Comparison of ENCODE assay signal across 9 cellular contexts in genomic region chr1:180188103-180188506, GRCh38. TPM values are rescaled to one million over a fixed set of nuclear protein-coding genes. Genes with fewer than 3 reads are reported as not detected.
DNase-seq lines count a peak whose midpoint lies in the region; ATAC-seq and TF ChIP-seq lines count a peak whose summit lies in the region.
"Had no signal": no experiment of that assay in that cellular context is flagged by ENCODE, and none has a peak within 500 bp of the region (broad histone marks: within the 10 kb centered on the region; RNA-seq: fewer than 3 reads in every experiment).

No MANE protein-coding gene starts in this region.

- no peak for ATAC-seq in GM18861 (IDR thresholded peaks at IDR 0.05; ENCODE audit: unreplicated experiment)

- no peak overlapping the region for H3K18ac ChIP-seq in mesendoderm (ENCODE audit: low read length)

- DNase-seq in DMS 273 treated with DMSO at 0.1 percent for 48 hours (lab: John Stamatoyannopoulos, UW) (peak; percentile 38), HCEC 1CT (peak; percentile 45), NCI-H82 (lab: John Stamatoyannopoulos, UW) (peak; percentile 97), colonic mucosa (peak; percentile 71), mesendoderm (peak; percentile 65), germinal center (ENCODE audit: low spot score) (no peak), dedifferentiated amniotic fluid mesenchymal stem cell (ENCODE audit: extremely low spot score) (no peak)

- H3K9me3 ChIP-seq in colonic mucosa = no peaks in the 10 kb centered on the region
- H3K9me3 ChIP-seq: ovary had no signal

- peak; percentile 44 for TF ChIP-seq CTCF in colonic mucosa (IDR thresholded peaks at IDR 0.05)

- H4K5ac ChIP-seq in mesendoderm (ENCODE audit: low read length) = no peak overlapping the region

- no peak overlapping the region for H2BK5ac ChIP-seq in mesendoderm (ENCODE audit: low read length)

- no peak overlapping the region for H3K56ac ChIP-seq in mesendoderm (ENCODE audit: low read length)

- no peaks in the 10 kb centered on the region for H3K79me1 ChIP-seq in mesendoderm (ENCODE audit: low read length)

- H3K4me2 ChIP-seq in mesendoderm (ENCODE audit: low read length) = no peak overlapping the region

- intact Hi-C loops in colonic mucosa (cut with DNase I) = loop anchor here (5.0 kb wide), 2 partner anchors 229 to 294 kb away; no protein-coding TSS in a partner anchor

- H3K4me3 ChIP-seq in colonic mucosa (no peak overlapping the region), mesendoderm (ENCODE audit: low read length) (no peak overlapping the region)
- H3K4me3 ChIP-seq: ovary had no signal

- no peak overlapping the region for H3K4ac ChIP-seq in mesendoderm (ENCODE audit: low read depth, low read length)

- no peaks in the 10 kb centered on the region for H3K79me2 ChIP-seq in mesendoderm (ENCODE audit: control insufficient read depth, insufficient read depth, low read length)

- no peaks in the 10 kb centered on the region for H3K27me3 ChIP-seq in colonic mucosa
- no peaks in the 10 kb centered on the region for H3K27me3 ChIP-seq in mesendoderm (ENCODE audit: insufficient read depth, low read length, poor library complexity)
- H3K27me3 ChIP-seq: ovary had no signal

- H2BK120ac ChIP-seq in mesendoderm (ENCODE audit: low read depth, low read length) = no peak overlapping the region

- H4K8ac ChIP-seq in mesendoderm (ENCODE audit: low read depth, low read length) = no peak overlapping the region

- H3K4me1 ChIP-seq in colonic mucosa (no peaks in the 10 kb centered on the region), mesendoderm (ENCODE audit: control insufficient read depth, low read depth, low read length) (no peaks in the 10 kb centered on the region)

- no peak overlapping the region for H3K9ac ChIP-seq in colonic mucosa (ENCODE audit: low read depth in 2 of 2, low read length in 2 of 2)
- H3K9ac ChIP-seq in mesendoderm (ENCODE audit: low read length) = no peak overlapping the region

- WGBS in mesendoderm (ENCODE audit: extremely low coverage, insufficient coverage, low lambda C conversion rate) = no CpG with 5 or more reads among the region's 8 CpGs

- H3K27ac ChIP-seq in colonic mucosa (no peak overlapping the region), mesendoderm (ENCODE audit: low read depth, low read length) (no peak overlapping the region)
- H3K27ac ChIP-seq: ovary had no signal

- no peak overlapping the region for H2AK5ac ChIP-seq in mesendoderm (ENCODE audit: low read length)

- no peak overlapping the region for H2BK15ac ChIP-seq in mesendoderm (replicated peaks; ENCODE audit: low read depth)

- no peak overlapping the region for H3K23ac ChIP-seq in mesendoderm (ENCODE audit: low read length)

- H3K36me3 ChIP-seq in colonic mucosa = peaks cover 14% of the 10 kb centered on the region
- peaks cover 2% of the 10 kb centered on the region for H3K36me3 ChIP-seq in mesendoderm (ENCODE audit: control insufficient read depth, insufficient read depth, low read length)
- H3K36me3 ChIP-seq: ovary had no signal

RNA-seq across cellular contexts. Expression of gene QSOX1, which starts 33.4 kb away (rescaled TPM):
- 100 to 1,000 TPM; 395 to 450 TPM for total RNA-seq in colonic mucosa
- polyA plus RNA-seq in mesendoderm (2013, experiment 1 of 2) = 46.3 TPM
- 47.4 TPM for polyA plus RNA-seq in mesendoderm (2013, experiment 2 of 2)

RNA-seq across cellular contexts. Expression of gene LHX4, which starts 42.0 kb away (rescaled TPM):
- total RNA-seq in colonic mucosa = under 1 TPM; 0.74 to 0.77 TPM
- 0.21 TPM for polyA plus RNA-seq in mesendoderm (2013, experiment 1 of 2)
- polyA plus RNA-seq in mesendoderm (2013, experiment 2 of 2) = 0.18 TPM
- total RNA-seq: ovary had no signal

Comparison
In these comparisons a context has a peak if more than half of its experiments do, and no peak if none do; other contexts are left out.
1. DNase-seq: peak in DMS 273 treated with DMSO at 0.1 percent for 48 hours (single experiment), HCEC 1CT (single experiment), NCI-H82 (single experiment), colonic mucosa (single experiment) and mesendoderm (single experiment); none in germinal center (single experiment) and dedifferentiated amniotic fluid mesenchymal stem cell (single experiment).